8 cellular contexts compared by ENCODE assay signal in the genomic region with DNA sequence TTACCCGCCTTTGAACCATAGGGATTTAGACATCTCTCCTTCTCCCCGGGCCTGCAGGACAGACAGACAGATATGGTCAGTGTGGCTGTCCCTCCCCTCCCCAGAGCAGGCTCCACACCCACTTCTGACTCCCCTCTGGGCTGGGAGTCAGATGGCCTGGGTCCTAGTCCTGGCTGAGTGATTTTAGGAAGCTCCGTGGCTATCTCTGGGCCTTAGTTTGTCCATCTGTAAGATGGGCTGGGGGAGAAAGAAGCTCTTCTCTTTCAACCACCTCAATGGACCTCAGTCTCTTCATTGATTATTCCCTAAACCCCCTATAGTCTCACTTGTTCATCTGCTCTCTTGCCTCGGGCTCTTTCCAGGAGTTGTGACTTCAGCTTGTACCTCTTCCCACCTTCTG. TPM values are rescaled to one million over a fixed set of nuclear protein-coding genes. Genes with fewer than 3 reads are reported as not detected.
"Had no signal": no experiment of that assay in that cellular context is flagged by ENCODE, and none has a peak within 500 bp of the region (broad histone marks: within the 10 kb centered on the region; RNA-seq: fewer than 3 reads in every experiment).

No MANE protein-coding gene starts in this region.

- H3K4me3 ChIP-seq: GM23338 had no signal

- H2AFZ ChIP-seq: GM23338 had no signal

- H3K4me3 Mint-ChIP-seq: GM23338, H9, IgD-negative memory B cell had no signal

- ATAC-seq: GM23338 had no signal

- FAIRE-seq: H1, H54, HTR-8/SVneo had no signal

- DNase-seq: H9, HCEC 1CT, KG1 had no signal

- H3K4me1 Mint-ChIP-seq: IgD-negative memory B cell had no signal

- H3K27ac Mint-ChIP-seq: GM23338, H9 had no signal

- H3K4me2 ChIP-seq: GM23338 had no signal

RNA-seq across cellular contexts. Expression of a gene that starts 35.5 kb away (rescaled TPM):
- polyA plus RNA-seq: IgD-negative memory B cell had no signal
